Comparison of ENCODE assay signal across 23 cellular contexts in genomic region chr10:71028066-71028465, GRCh38.
"Had no signal": no experiment of that assay in that cellular context is flagged by ENCODE, and none has a peak within 500 bp of the region (broad histone marks: within the 10 kb centered on the region; RNA-seq: fewer than 3 reads in every experiment).

No MANE protein-coding gene starts in this region.

- ATAC-seq: K562, Panc1, PC-3, T-cell had no signal

- H3K9me3 ChIP-seq: SK-N-SH had no signal

- H3K27ac ChIP-seq: HL-60, KMS-11, RWPE1 had no signal

- H3K4me3 ChIP-seq: K562 had no signal

- DNase-seq: Kasumi-1; MM.1S; NCI-H1105 treated with DMSO at 0.1 percent for 48 hours; NCI-H146; NCI-H1694 treated with DMSO at 0.1 percent for 48 hours; NCI-H1930; NCI-H2081; NCI-H2107; NCI-H2227 treated with DMSO at 0.1 percent for 48 hours; NCI-H524; NCI-H526 treated with DMSO at 0.1 percent for 48 hours; NCI-H748 treated with DMSO at 0.1 percent for 48 hours; NK-92 treated with Interleukin-12 subunit alpha and Interleukin-12 subunit beta, amount 100 ng/mL, for 24 hours; PC-3; SHP77; SK-N-SH; SW 1271; T-cell had no signal
